Comparison of ENCODE assay signal across 1 cellular context in the genomic region with DNA sequence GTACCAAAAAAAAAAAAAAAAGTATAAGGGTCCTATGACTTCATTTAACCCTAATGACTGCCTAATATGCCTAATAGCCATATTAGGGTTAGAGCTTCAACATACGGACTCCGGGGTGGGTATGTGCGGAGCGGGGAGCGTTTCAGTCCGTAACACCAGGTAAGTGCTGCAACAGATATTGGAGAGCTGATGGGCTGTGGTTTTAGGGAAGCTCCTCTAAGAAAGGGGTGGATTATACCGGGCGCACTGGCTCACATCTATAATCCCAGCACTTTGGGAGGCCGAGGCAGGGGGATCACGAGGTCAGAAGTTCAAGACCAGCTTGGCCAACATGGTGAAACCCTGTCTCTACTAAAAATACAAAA.
TF ChIP-seq lines count a peak whose summit lies in the region.

No MANE protein-coding gene starts in this region.

TF ChIP-seq in A549, 52 proteins besides CTCF, POLR2A, EP300 and RAD21:
- TF ChIP-seq CBX2 (IDR thresholded peaks at IDR 0.05; ENCODE audit: borderline replicate concordance, low read depth) (no peak), HOXB5 (CRISPR knock-in tag; IDR thresholded peaks at IDR 0.05) (no peak), MAZ (IDR thresholded peaks at IDR 0.05; ENCODE audit: borderline replicate concordance, low read depth, low read length) (no peak), RFX5 (IDR thresholded peaks at IDR 0.05) (no peak), JUN (IDR thresholded peaks at IDR 0.05) (no peak)
- TF ChIP-seq, protein P1, sequence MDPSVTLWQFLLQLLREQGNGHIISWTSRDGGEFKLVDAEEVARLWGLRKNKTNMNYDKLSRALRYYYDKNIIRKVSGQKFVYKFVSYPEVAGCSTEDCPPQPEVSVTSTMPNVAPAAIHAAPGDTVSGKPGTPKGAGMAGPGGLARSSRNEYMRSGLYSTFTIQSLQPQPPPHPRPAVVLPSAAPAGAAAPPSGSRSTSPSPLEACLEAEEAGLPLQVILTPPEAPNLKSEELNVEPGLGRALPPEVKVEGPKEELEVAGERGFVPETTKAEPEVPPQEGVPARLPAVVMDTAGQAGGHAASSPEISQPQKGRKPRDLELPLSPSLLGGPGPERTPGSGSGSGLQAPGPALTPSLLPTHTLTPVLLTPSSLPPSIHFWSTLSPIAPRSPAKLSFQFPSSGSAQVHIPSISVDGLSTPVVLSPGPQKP (IDR thresholded peaks at IDR 0.05; ENCODE audit: low read depth, low read length), result no peak
- TF ChIP-seq, protein P2, sequence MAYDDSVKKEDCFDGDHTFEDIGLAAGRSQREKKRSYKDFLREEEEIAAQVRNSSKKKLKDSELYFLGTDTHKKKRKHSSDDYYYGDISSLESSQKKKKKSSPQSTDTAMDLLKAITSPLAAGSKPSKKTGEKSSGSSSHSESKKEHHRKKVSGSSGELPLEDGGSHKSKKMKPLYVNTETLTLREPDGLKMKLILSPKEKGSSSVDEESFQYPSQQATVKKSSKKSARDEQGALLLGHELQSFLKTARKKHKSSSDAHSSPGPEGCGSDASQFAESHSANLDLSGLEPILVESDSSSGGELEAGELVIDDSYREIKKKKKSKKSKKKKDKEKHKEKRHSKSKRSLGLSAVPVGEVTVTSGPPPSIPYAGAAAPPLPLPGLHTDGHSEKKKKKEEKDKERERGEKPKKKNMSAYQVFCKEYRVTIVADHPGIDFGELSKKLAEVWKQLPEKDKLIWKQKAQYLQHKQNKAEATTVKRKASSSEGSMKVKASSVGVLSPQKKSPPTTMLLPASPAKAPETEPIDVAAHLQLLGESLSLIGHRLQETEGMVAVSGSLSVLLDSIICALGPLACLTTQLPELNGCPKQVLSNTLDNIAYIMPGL (CRISPR knock-in tag; IDR thresholded peaks at IDR 0.05; ENCODE audit: borderline replicate concordance), result no peak
- TF ChIP-seq, protein P3, sequence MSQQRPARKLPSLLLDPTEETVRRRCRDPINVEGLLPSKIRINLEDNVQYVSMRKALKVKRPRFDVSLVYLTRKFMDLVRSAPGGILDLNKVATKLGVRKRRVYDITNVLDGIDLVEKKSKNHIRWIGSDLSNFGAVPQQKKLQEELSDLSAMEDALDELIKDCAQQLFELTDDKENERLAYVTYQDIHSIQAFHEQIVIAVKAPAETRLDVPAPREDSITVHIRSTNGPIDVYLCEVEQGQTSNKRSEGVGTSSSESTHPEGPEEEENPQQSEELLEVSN (IDR thresholded peaks at IDR 0.05; ENCODE audit: borderline replicate concordance, low read depth), result no peak
- TF ChIP-seq, protein P4, sequence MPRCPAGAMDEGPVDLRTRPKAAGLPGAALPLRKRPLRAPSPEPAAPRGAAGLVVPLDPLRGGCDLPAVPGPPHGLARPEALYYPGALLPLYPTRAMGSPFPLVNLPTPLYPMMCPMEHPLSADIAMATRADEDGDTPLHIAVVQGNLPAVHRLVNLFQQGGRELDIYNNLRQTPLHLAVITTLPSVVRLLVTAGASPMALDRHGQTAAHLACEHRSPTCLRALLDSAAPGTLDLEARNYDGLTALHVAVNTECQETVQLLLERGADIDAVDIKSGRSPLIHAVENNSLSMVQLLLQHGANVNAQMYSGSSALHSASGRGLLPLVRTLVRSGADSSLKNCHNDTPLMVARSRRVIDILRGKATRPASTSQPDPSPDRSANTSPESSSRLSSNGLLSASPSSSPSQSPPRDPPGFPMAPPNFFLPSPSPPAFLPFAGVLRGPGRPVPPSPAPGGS (IDR thresholded peaks at IDR 0.05), result no peak
- TF ChIP-seq, protein P5, sequence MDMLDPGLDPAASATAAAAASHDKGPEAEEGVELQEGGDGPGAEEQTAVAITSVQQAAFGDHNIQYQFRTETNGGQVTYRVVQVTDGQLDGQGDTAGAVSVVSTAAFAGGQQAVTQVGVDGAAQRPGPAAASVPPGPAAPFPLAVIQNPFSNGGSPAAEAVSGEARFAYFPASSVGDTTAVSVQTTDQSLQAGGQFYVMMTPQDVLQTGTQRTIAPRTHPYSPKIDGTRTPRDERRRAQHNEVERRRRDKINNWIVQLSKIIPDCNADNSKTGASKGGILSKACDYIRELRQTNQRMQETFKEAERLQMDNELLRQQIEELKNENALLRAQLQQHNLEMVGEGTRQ (IDR thresholded peaks at IDR 0.05), result no peak
